In genomic region chr6:73285674-73286283, GRCh38 we compare ENCODE assay signal across 9 cellular contexts. TPM values are rescaled to one million over a fixed set of nuclear protein-coding genes. Genes with fewer than 3 reads are reported as not detected.
DNase-seq lines count a peak whose midpoint lies in the region; ATAC-seq, FAIRE-seq and TF ChIP-seq lines count a peak whose summit lies in the region.
"Had no signal": no experiment of that assay in that cellular context is flagged by ENCODE, and none has a peak within 500 bp of the region (broad histone marks: within the 10 kb centered on the region; RNA-seq: fewer than 3 reads in every experiment).

No MANE protein-coding gene starts in this region.

- in situ Hi-C loops in gastrocnemius medialis (cut with MboI; ENCODE audit: low sequenced_read_pairs in 4 of 4) = no loop called here

- H3K4me1 ChIP-seq in HUES48 (ENCODE audit: control insufficient read depth, insufficient read depth, low read length) (no peaks in the 10 kb centered on the region), astrocyte (ENCODE audit: insufficient read depth, low read length) (no peaks in the 10 kb centered on the region), gastrocnemius medialis (no peaks in the 10 kb centered on the region), neuronal stem cell (ENCODE audit: control insufficient read depth in 2 of 2, insufficient read depth in 1 of 2, low read depth in 1 of 2, low read length in 2 of 2) (no peaks in the 10 kb centered on the region)

- no CpG with 5 or more reads among the region's 3 CpGs for WGBS in neuronal stem cell (ENCODE audit: extremely low coverage in 2 of 2, insufficient read length in 2 of 2, insufficient replicate concordance in 1 of 2), 2 donors

- TF ChIP-seq CTCF in astrocyte (IDR thresholded peaks at IDR 0.05; ENCODE audit: insufficient read depth, low read depth, low read length) = peak; percentile 47
- TF ChIP-seq CTCF in gastrocnemius medialis (IDR thresholded peaks at IDR 0.05 in 4 of 5, conservative IDR thresholded peaks at IDR 0.05 in 1 of 5) = no peak

- DNase-seq in COLO829 (ENCODE audit: low spot score) (peak; percentile 54), astrocyte (ENCODE audit: low read depth) (peak; percentile 48), left lobe of liver (ENCODE audit: low spot score) (no peak), gastrocnemius medialis (no peak), neuronal stem cell (ENCODE audit: low spot score) (no peak), activated gamma-delta T cell treated with Interleukin-2 at 50 U/mL for 16 hours (no peak)
- no peak for DNase-seq in stimulated activated CD4-positive, alpha-beta T cell treated with anti-CD3 and anti-CD28 coated beads, Interleukin-4, amount 100 ng/mL, for 1 hour

- no peaks in the 10 kb centered on the region for H4K20me1 ChIP-seq in astrocyte (ENCODE audit: insufficient read depth, low read length)

- H3K4ac ChIP-seq in neuronal stem cell (ENCODE audit: low read length) = no peak overlapping the region

- H3K9ac ChIP-seq in HUES48 (ENCODE audit: low read depth, low read length) = no peak overlapping the region
- H3K9ac ChIP-seq in astrocyte (ENCODE audit: low read length) = no peak overlapping the region
- H3K9ac ChIP-seq in neuronal stem cell (ENCODE audit: low read depth, low read length, poor library complexity) = no peak overlapping the region

- H3K36me3 Mint-ChIP-seq in astrocyte (ENCODE audit: low read depth, unreplicated experiment) = no peaks in the 10 kb centered on the region
- H3K36me3 Mint-ChIP-seq: IgD-negative memory B cell had no signal

- peaks cover 6% of the 10 kb centered on the region for H3K4me1 Mint-ChIP-seq in astrocyte (ENCODE audit: low read depth, unreplicated experiment)

- no peak for FAIRE-seq in astrocyte (lab: Jason Lieb, UNC)

- no peaks in the 10 kb centered on the region for H3K79me1 ChIP-seq in neuronal stem cell (ENCODE audit: low read depth, low read length)

- H4K91ac ChIP-seq in neuronal stem cell (ENCODE audit: low read depth, low read length, poor library complexity) = no peak overlapping the region

- H2BK5ac ChIP-seq in neuronal stem cell (ENCODE audit: low read length) = no peak overlapping the region

- no peak overlapping the region for H2AK5ac ChIP-seq in neuronal stem cell (ENCODE audit: low read depth, low read length)

- H3K27ac ChIP-seq in HUES48 (ENCODE audit: low read depth, low read length) (peak overlapping the region; percentile 5), astrocyte (ENCODE audit: low read depth, low read length) (no peak overlapping the region), gastrocnemius medialis (no peak overlapping the region), neuronal stem cell (replicated peaks; ENCODE audit: low read length) (no peak overlapping the region)

- H3K36me3 ChIP-seq in HUES48 (ENCODE audit: control insufficient read depth, insufficient read depth, low read length) = 0 out of 2 replicates have a peak, but pooled peaks cover under 1% of the 10 kb centered on the region
- no peaks in the 10 kb centered on the region for H3K36me3 ChIP-seq in astrocyte (ENCODE audit: insufficient read depth, low read length)
- no peaks in the 10 kb centered on the region for H3K36me3 ChIP-seq in gastrocnemius medialis
- peaks cover 0 to 6% of the 10 kb centered on the region in 2 donors for H3K36me3 ChIP-seq in neuronal stem cell (replicated peaks in 1 of 2; ENCODE audit: control insufficient read depth in 2 of 2, insufficient read depth in 2 of 2, low read length in 2 of 2)

- H4K8ac ChIP-seq in neuronal stem cell (ENCODE audit: low read depth, low read length) = no peak overlapping the region

- H3K27me3 Mint-ChIP-seq in astrocyte (ENCODE audit: low read depth, unreplicated experiment) = no peaks in the 10 kb centered on the region
- H3K27me3 Mint-ChIP-seq: IgD-negative memory B cell had no signal

- no peak overlapping the region for H3K4me3 Mint-ChIP-seq in astrocyte (ENCODE audit: unreplicated experiment)
- H3K4me3 Mint-ChIP-seq: IgD-negative memory B cell had no signal

- H2BK15ac ChIP-seq in neuronal stem cell (ENCODE audit: low read length) = no peak overlapping the region

- H3K14ac ChIP-seq in neuronal stem cell (ENCODE audit: low read length) = no peak overlapping the region

- no peaks in the 10 kb centered on the region for H3K79me2 ChIP-seq in astrocyte (ENCODE audit: insufficient read depth, low read length)

- H3K23ac ChIP-seq in neuronal stem cell (ENCODE audit: low read depth, low read length, poor library complexity) = no peak overlapping the region

- H3K9me3 ChIP-seq in HUES48 (ENCODE audit: control insufficient read depth, insufficient read depth, low read length) = no peaks in the 10 kb centered on the region
- no peaks in the 10 kb centered on the region for H3K9me3 ChIP-seq in astrocyte (ENCODE audit: insufficient read depth, low read depth, low read length)
- H3K9me3 ChIP-seq in gastrocnemius medialis = no peaks in the 10 kb centered on the region
- H3K9me3 ChIP-seq in neuronal stem cell (replicated peaks in 1 of 2; ENCODE audit: control insufficient read depth in 2 of 2, insufficient read depth in 1 of 2, low read depth in 1 of 2, low read length in 2 of 2) = no peaks in the 10 kb centered on the region

- H3K4me3 ChIP-seq in HUES48 (ENCODE audit: low read depth, low read length) (no peak overlapping the region), astrocyte (ENCODE audit: insufficient read depth, low read depth, low read length) (no peak overlapping the region), gastrocnemius medialis (no peak overlapping the region), neuronal stem cell (ENCODE audit: low read length in 2 of 2) (no peak overlapping the region)

- no peaks in the 10 kb centered on the region for H3K27me3 ChIP-seq in HUES48 (ENCODE audit: control insufficient read depth, insufficient read depth, low read length)
- no peaks in the 10 kb centered on the region for H3K27me3 ChIP-seq in astrocyte (ENCODE audit: insufficient read depth, low read length)
- H3K27me3 ChIP-seq in gastrocnemius medialis = no peaks in the 10 kb centered on the region
- H3K27me3 ChIP-seq in neuronal stem cell (ENCODE audit: control insufficient read depth in 3 of 3, insufficient read depth in 3 of 3, low read depth in 1 of 3, low read length in 3 of 3) = no peaks in the 10 kb centered on the region

- H3K27ac Mint-ChIP-seq in astrocyte (ENCODE audit: unreplicated experiment) = no peak overlapping the region
- H3K27ac Mint-ChIP-seq: IgD-negative memory B cell had no signal

- intact Hi-C loops in gastrocnemius medialis (cut with DNase I; ENCODE audit: low total_unique reads) = no loop called here

- H3K4me2 ChIP-seq in astrocyte (ENCODE audit: low read length) (no peak overlapping the region), neuronal stem cell (ENCODE audit: insufficient read depth, low read length, poor library complexity, severe bottlenecking) (no peak overlapping the region)

- no peak overlapping the region for H3K18ac ChIP-seq in neuronal stem cell (ENCODE audit: low read length)

- peak; percentile 74 for ATAC-seq in left lobe of liver
- ATAC-seq in gastrocnemius medialis = no peak

- H2AFZ ChIP-seq in astrocyte (ENCODE audit: low read depth, low read length) (no peak overlapping the region), neuronal stem cell (ENCODE audit: low read length) (no peak overlapping the region)

- H2BK12ac ChIP-seq in neuronal stem cell (ENCODE audit: low read length) = no peak overlapping the region

- H2BK120ac ChIP-seq in neuronal stem cell (ENCODE audit: low read depth, low read length) = no peak overlapping the region

- H3K9me3 Mint-ChIP-seq in astrocyte (ENCODE audit: unreplicated experiment) = no peaks in the 10 kb centered on the region
- H3K9me3 Mint-ChIP-seq: IgD-negative memory B cell had no signal

- TF ChIP-seq POLR2A in gastrocnemius medialis (IDR thresholded peaks at IDR 0.05) = no peak

RNA-seq across cellular contexts. Expression of gene KHDC1, which starts 22.8 kb away (rescaled TPM):
- total RNA-seq in astrocyte = 2.5 and 2.9 TPM in 2 replicates
- not detected for total RNA-seq in left lobe of liver
- not detected for total RNA-seq in gastrocnemius medialis
- 9.9 TPM for polyA plus RNA-seq in neuronal stem cell (2013, experiment 1 of 2)
- polyA plus RNA-seq in neuronal stem cell (2013, experiment 2 of 2) = 9.0 TPM

Comparison
In these comparisons a context has a peak if more than half of its experiments do, and no peak if none do; other contexts are left out.
1. DNase-seq: peak in COLO829 (single experiment) and astrocyte (single experiment); none in left lobe of liver (single experiment), stimulated activated CD4-positive, alpha-beta T cell treated with anti-CD3 and anti-CD28 coated beads, Interleukin-4, amount 100 ng/mL, for 1 hour (single experiment), gastrocnemius medialis (0 of 2), neuronal stem cell (single experiment) and activated gamma-delta T cell treated with Interleukin-2 at 50 U/mL for 16 hours (single experiment).